Comparison of ENCODE assay signal across 32 cellular contexts in the genomic region with DNA sequence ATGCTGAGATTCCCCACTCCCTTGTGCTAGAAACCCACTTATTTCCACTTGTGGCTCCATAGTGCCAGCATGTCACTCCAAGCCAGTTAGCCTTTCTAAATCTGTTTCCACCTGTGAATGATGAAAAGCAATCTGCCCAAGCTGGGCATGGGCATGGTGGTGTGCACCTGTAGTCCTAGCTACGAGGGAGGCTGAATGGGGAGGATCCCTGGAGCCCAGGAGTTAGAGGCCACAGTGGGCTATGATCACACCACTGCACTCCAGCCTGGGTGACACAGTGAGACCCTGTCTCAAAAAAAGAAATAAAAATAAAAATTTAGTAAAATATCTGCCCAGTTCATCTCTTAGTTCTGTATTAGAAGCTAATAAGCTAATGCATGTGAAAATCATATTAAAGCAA. TPM values are rescaled to one million over a fixed set of nuclear protein-coding genes. Genes with fewer than 3 reads are reported as not detected.
DNase-seq lines count a peak whose midpoint lies in the region; ATAC-seq, FAIRE-seq and TF ChIP-seq lines count a peak whose summit lies in the region.
"Had no signal": no experiment of that assay in that cellular context is flagged by ENCODE, and none has a peak within 500 bp of the region (broad histone marks: within the 10 kb centered on the region; RNA-seq: fewer than 3 reads in every experiment).

No MANE protein-coding gene starts in this region.

- H4K8ac ChIP-seq in H1 (ENCODE audit: extremely low read depth, insufficient read depth, low read length), result no peak overlapping the region

- H3K14ac ChIP-seq in H1 (ENCODE audit: insufficient read length), result no peak overlapping the region

- H3K36me3 Mint-ChIP-seq in T-helper 17 cell (ENCODE audit: low read depth), result no peaks in the 10 kb centered on the region
- H3K36me3 Mint-ChIP-seq: CD14-positive monocyte; CD4-positive, alpha-beta memory T cell; CD4-positive, CD25-positive, alpha-beta regulatory T cell; CD8-positive, alpha-beta memory T cell had no signal

- H3K4me1 Mint-ChIP-seq in T-helper 17 cell, result no peaks in the 10 kb centered on the region
- H3K4me1 Mint-ChIP-seq: CD14-positive monocyte; CD4-positive, alpha-beta memory T cell; CD8-positive, alpha-beta memory T cell had no signal

- no peak overlapping the region; the same call in 1 of the 2 replicates for H2BK20ac ChIP-seq in H1 (ENCODE audit: low read length)

- 46% methylated on average over 1 of the region's 1 CpG for WGBS in HepG2 (ENCODE audit: low lambda C conversion rate)
- WGBS in right lobe of liver (ENCODE audit: insufficient coverage, low coverage, low lambda C conversion rate, missing lambda C conversion rate), result 100% methylated on average over 1 of the region's 1 CpG
- WGBS in H1 (ENCODE audit: extremely low coverage in 1 of 2, insufficient coverage in 1 of 2, insufficient read length in 1 of 2, insufficient replicate concordance in 2 of 2, low coverage in 1 of 2, low lambda C conversion rate in 2 of 2, missing lambda C conversion rate in 1 of 2), 2 experiments, result 81% methylated on average over 1 of the region's 1 CpG; no CpG with 5 or more reads in 1 of the 2 experiments
- WGBS in pancreas, 2 donors, result 43 to 45% methylated on average over 1 of the region's 1 CpG
- WGBS in ovary, 3 donors, result 60 to 86% (median 61%) methylated on average over 1 of the region's 1 CpG
- 47 to 85% (median 71%) methylated on average over 1 of the region's 1 CpG for WGBS in spleen, 5 donors

- H4K20me1 ChIP-seq in HepG2 (ENCODE audit: insufficient read depth, low read length) (no peaks in the 10 kb centered on the region), H1 (replicated peaks in 1 of 2; ENCODE audit: control insufficient read depth in 1 of 2, insufficient read depth in 2 of 2, low read length in 2 of 2) (peaks cover 3 to 13% of the 10 kb centered on the region in 2 experiments)
- H4K20me1 ChIP-seq: BLaER1 had no signal

- H2BK12ac ChIP-seq in H1 (ENCODE audit: low read depth, low read length), result 0 out of 2 replicates have a peak overlapping the region, but pooled peaks have one; percentile 11

- H3K27ac Mint-ChIP-seq in T-helper 17 cell, result no peak overlapping the region
- H3K27ac Mint-ChIP-seq: CD14-positive monocyte; CD4-positive, alpha-beta memory T cell; CD4-positive, CD25-positive, alpha-beta regulatory T cell had no signal

- H3K79me1 ChIP-seq in H1 (ENCODE audit: low read depth, low read length), result no peaks in the 10 kb centered on the region

- H3K4me1 ChIP-seq in HepG2 (ENCODE audit: insufficient read depth, low read length) (peaks cover 53% of the 10 kb centered on the region), right lobe of liver (peaks cover 0 to 9% (median 0%) of the 10 kb centered on the region in 4 donors), H1 (replicated peaks in 1 of 4; ENCODE audit: control insufficient read depth in 3 of 4, insufficient read depth in 4 of 4, low read length in 3 of 4) (peaks cover 0 to 17% (median 8%) of the 10 kb centered on the region in 4 experiments), pancreas (peaks cover 5 to 18% (median 17%) of the 10 kb centered on the region in 3 donors), ovary (ENCODE audit: insufficient read depth) (no peaks in the 10 kb centered on the region), spleen (peaks cover 0 to 16% (median 6%) of the 10 kb centered on the region in 6 donors)
- H3K4me1 ChIP-seq: BE2C, BLaER1 had no signal

- H3K36me3 ChIP-seq in HepG2 (replicated peaks in 1 of 2; ENCODE audit: control insufficient read depth in 1 of 2, insufficient read depth in 2 of 2, low read length in 2 of 2), result no peaks in the 10 kb centered on the region
- no peaks in the 10 kb centered on the region for H3K36me3 ChIP-seq in right lobe of liver
- H3K36me3 ChIP-seq in H1 (ENCODE audit: control insufficient read depth in 2 of 4, insufficient read depth in 4 of 4, low read length in 3 of 4), result no peaks in the 10 kb centered on the region
- H3K36me3 ChIP-seq in pancreas, result no peaks in the 10 kb centered on the region
- no peaks in the 10 kb centered on the region for H3K36me3 ChIP-seq in ovary
- H3K36me3 ChIP-seq in spleen, result no peaks in the 10 kb centered on the region
- H3K36me3 ChIP-seq: BE2C, BLaER1 had no signal

- H3K4me2 ChIP-seq in HepG2 (ENCODE audit: low read depth, low read length), result peak overlapping the region; percentile 78
- peak overlapping the region; percentile 18 to 33; a peak in 1 of 4 replicates for H3K4me2 ChIP-seq in H1 (ENCODE audit: insufficient read depth in 1 of 2, low read depth in 2 of 2, low read length in 2 of 2)
- H3K4me2 ChIP-seq: BLaER1 had no signal

- peaks cover 5 to 29% of the 10 kb centered on the region in 2 experiments for H3K27me3 ChIP-seq in HepG2 (ENCODE audit: control insufficient read depth in 1 of 2, insufficient read depth in 2 of 2, low read length in 2 of 2)
- peaks cover 0 to 3% of the 10 kb centered on the region in 2 donors for H3K27me3 ChIP-seq in right lobe of liver
- H3K27me3 ChIP-seq in H1 (replicated peaks in 1 of 4; ENCODE audit: control insufficient read depth in 3 of 4, extremely low read depth in 1 of 4, insufficient read depth in 3 of 4, low read length in 3 of 4), result peaks cover 49 to 82% (median 73%) of the 10 kb centered on the region in 4 experiments
- H3K27me3 ChIP-seq in pancreas, result no peaks in the 10 kb centered on the region
- H3K27me3 ChIP-seq in ovary, result no peaks in the 10 kb centered on the region
- peaks cover 0 to 97% (median 25%) of the 10 kb centered on the region in 7 donors for H3K27me3 ChIP-seq in spleen (replicated peaks in 1 of 7)
- H3K27me3 ChIP-seq: BLaER1 had no signal

- peak overlapping the region; percentile 25 for H3K4me3 Mint-ChIP-seq in T-helper 17 cell
- H3K4me3 Mint-ChIP-seq: CD14-positive monocyte; CD4-positive, alpha-beta memory T cell; CD8-positive, alpha-beta memory T cell had no signal

- TF ChIP-seq RAD21 in HepG2 (CRISPR knock-in tag; IDR thresholded peaks at IDR 0.05) (no peak), H1 (IDR thresholded peaks at IDR 0.05 in 1 of 2, conservative IDR thresholded peaks at IDR 0.05 in 1 of 2; ENCODE audit: low read depth in 2 of 2, low read length in 2 of 2) (no peak)

- no peak overlapping the region for H3K23ac ChIP-seq in H1 (ENCODE audit: insufficient read length)

- no peaks in the 10 kb centered on the region for H3K9me3 ChIP-seq in HepG2 (ENCODE audit: low read length)
- H3K9me3 ChIP-seq in right lobe of liver, result no peaks in the 10 kb centered on the region
- no peaks in the 10 kb centered on the region for H3K9me3 ChIP-seq in T-helper 17 cell (ENCODE audit: control insufficient read depth, low read length, poor library complexity, severe bottlenecking)
- no peaks in the 10 kb centered on the region for H3K9me3 ChIP-seq in H1 (ENCODE audit: insufficient read depth in 2 of 2, low read depth in 1 of 2, low read length in 1 of 2)
- H3K9me3 ChIP-seq in pancreas, result no peaks in the 10 kb centered on the region
- no peaks in the 10 kb centered on the region for H3K9me3 ChIP-seq in ovary
- H3K9me3 ChIP-seq in spleen, result no peaks in the 10 kb centered on the region
- H3K9me3 ChIP-seq: BE2C had no signal

- no peak overlapping the region for H2BK15ac ChIP-seq in H1 (ENCODE audit: low read length)

- peak overlapping the region in 1 of 3 experiments; percentile 54; a peak in 2 of 6 replicates for H3K4me3 ChIP-seq in HepG2 (replicated peaks in 1 of 3; ENCODE audit: insufficient read depth in 1 of 3, low read depth in 2 of 3, low read length in 3 of 3)
- no peak overlapping the region for H3K4me3 ChIP-seq in right lobe of liver
- no peak overlapping the region for H3K4me3 ChIP-seq in H1 (ENCODE audit: extremely low read depth in 1 of 4, insufficient read depth in 2 of 4, low read depth in 3 of 4, low read length in 4 of 4)
- no peak overlapping the region for H3K4me3 ChIP-seq in pancreas
- no peak overlapping the region for H3K4me3 ChIP-seq in ovary
- H3K4me3 ChIP-seq in spleen, result no peak overlapping the region
- H3K4me3 ChIP-seq: BLaER1, GM12878 had no signal

- H3K4ac ChIP-seq in H1 (replicated peaks; ENCODE audit: insufficient read length, low read depth, low read length), result no peak overlapping the region

- peak overlapping the region; percentile 75 for H3K27ac ChIP-seq in HepG2 (ENCODE audit: extremely low read length, insufficient read depth, low read length)
- no peak overlapping the region for H3K27ac ChIP-seq in right lobe of liver
- no peak overlapping the region for H3K27ac ChIP-seq in H1 (ENCODE audit: low read depth, low read length)
- peak overlapping the region; percentile 31 to 95 (median 68) for H3K27ac ChIP-seq in pancreas
- H3K27ac ChIP-seq in ovary, result no peak overlapping the region
- no peak overlapping the region for H3K27ac ChIP-seq in spleen
- H3K27ac ChIP-seq: BLaER1 had no signal

- H3K56ac ChIP-seq in H1 (replicated peaks; ENCODE audit: insufficient read length, low read depth, low read length), result no peak overlapping the region

- TF ChIP-seq POLR2A in HepG2 (IDR thresholded peaks at IDR 0.05; ENCODE audit: insufficient read depth in 1 of 2, low read depth in 2 of 2, low read length in 2 of 2), result no peak
- TF ChIP-seq POLR2A in right lobe of liver (IDR thresholded peaks at IDR 0.05), result no peak
- TF ChIP-seq POLR2A in H1 (IDR thresholded peaks at IDR 0.05; ENCODE audit: control extremely low read depth in 1 of 2, low read depth in 2 of 2, low read length in 2 of 2), result no peak
- TF ChIP-seq POLR2A in ovary (IDR thresholded peaks at IDR 0.05), result no peak
- TF ChIP-seq POLR2A in spleen (IDR thresholded peaks at IDR 0.05), result no peak

- FAIRE-seq in HepG2 (lab: Jason Lieb, UNC) (no peak), H1 (lab: Jason Lieb, UNC) (no peak), pancreas (lab: Jason Lieb, UNC) (no peak)
- FAIRE-seq: A204.1, GM12878, GM12892, GM18507 had no signal

- no peak overlapping the region for H2BK5ac ChIP-seq in H1 (ENCODE audit: low read depth, low read length)

- H2AK5ac ChIP-seq in H1 (ENCODE audit: low read depth, low read length), result no peak overlapping the region

- H2BK120ac ChIP-seq in H1 (replicated peaks; ENCODE audit: low read depth, low read length), result no peak overlapping the region

- intact Hi-C loops in HepG2 (cut with micrococcal nuclease; ENCODE audit: unreplicated experiment), result no loop called here
- intact Hi-C loops in right lobe of liver (cut with DNase I), result no loop called here
- intact Hi-C loops in pancreas (cut with DNase I), result no loop called here
- intact Hi-C loops in ovary (cut with DNase I), result no loop called here
- intact Hi-C loops in spleen (cut with DNase I; ENCODE audit: low total_unique reads), result no loop called here

- POLR2A ChIA-PET in HepG2 (lab: Yijun Ruan, JAX) (interaction anchor here (0.6 to 1.3 kb wide), 4 partner anchors 14 to 1021 kb away, joined by 3 to 6 read pairs (median 3); no protein-coding TSS in a partner anchor), H1 (lab: Charles Lee; ENCODE audit: partially characterized antibody) (interaction anchor here (0.9 kb wide), 1 partner anchor 12 kb away, joined by 3 read pairs; no protein-coding TSS in a partner anchor)

- TF ChIP-seq EP300 in HepG2 (IDR thresholded peaks at IDR 0.05; ENCODE audit: low read depth in 2 of 2, low read length in 2 of 2) (no peak), HepG2 (CRISPR knock-in tag; IDR thresholded peaks at IDR 0.05; ENCODE audit: borderline replicate concordance) (no peak), H1 (IDR thresholded peaks at IDR 0.05; ENCODE audit: borderline replicate concordance in 1 of 2, low read depth in 2 of 2, low read length in 2 of 2) (no peak), ovary (IDR thresholded peaks at IDR 0.05) (no peak)

- ATAC-seq in HepG2 (no peak), right lobe of liver (no peak), T-helper 17 cell (no peak), pancreas (peak in 2 of 4 donors; percentile 0 to 1)
- ATAC-seq: GM12878 had no signal

- in situ Hi-C loops in HepG2 (cut with HindIII; ENCODE audit: extremely low pct_ligation_motif_present, low pct_unique_long_range_greater_than_20kb), result no loop called here

- H3K79me2 ChIP-seq in HepG2 (ENCODE audit: insufficient read depth, low read length) (no peaks in the 10 kb centered on the region), H1 (ENCODE audit: control insufficient read depth in 1 of 2, insufficient read depth in 2 of 2, low read length in 2 of 2) (no peaks in the 10 kb centered on the region)

- DNase-seq in HepG2 (ENCODE audit: low spot score), result no peak
- no peak for DNase-seq in right lobe of liver
- DNase-seq in T-helper 17 cell, result no peak
- DNase-seq in H1 (ENCODE audit: low read depth in 1 of 2, low spot score in 2 of 2), result no peak
- no peak for DNase-seq in pancreas
- no peak for DNase-seq in ovary
- DNase-seq in activated CD4-positive, alpha-beta T cell treated with anti-CD3 and anti-CD28 coated beads, Interleukin-2, amount 50 U/mL, for 4 hours, result no peak
- no peak for DNase-seq in spleen
- DNase-seq: 8988T; ACHN; BE2C; C1 segment of cervical spinal cord; CD4-positive, alpha-beta memory T cell; CD4-positive, CD25-positive, alpha-beta regulatory T cell; CD8-positive, alpha-beta memory T cell; COR-L47; DMS 273 treated with DMSO at 0.1 percent for 48 hours; DMS153; DMS79; DND-41; EL; GDM1 had no signal

- H4K91ac ChIP-seq in H1 (replicated peaks; ENCODE audit: insufficient read length, low read length), result no peak overlapping the region

- H3K27me3 Mint-ChIP-seq in T-helper 17 cell, result peaks cover 64% of the 10 kb centered on the region

- H4K5ac ChIP-seq in H1 (ENCODE audit: insufficient read length, low read depth, low read length), result no peak overlapping the region

- TF ChIP-seq CTCF in HepG2 (CRISPR knock-in tag; IDR thresholded peaks at IDR 0.05), result no peak
- TF ChIP-seq CTCF in right lobe of liver (IDR thresholded peaks at IDR 0.05), result no peak
- no peak for TF ChIP-seq CTCF in H1 (IDR thresholded peaks at IDR 0.05; ENCODE audit: control extremely low read depth in 1 of 3, insufficient read depth in 1 of 3, low read depth in 1 of 3, low read length in 3 of 3)
- TF ChIP-seq CTCF in pancreas (IDR thresholded peaks at IDR 0.05), result no peak
- no peak for TF ChIP-seq CTCF in ovary (IDR thresholded peaks at IDR 0.05)
- no peak for TF ChIP-seq CTCF in spleen (IDR thresholded peaks at IDR 0.05 in 8 of 11, conservative IDR thresholded peaks at IDR 0.05 in 3 of 11)

- H2AFZ ChIP-seq in HepG2 (ENCODE audit: low read length) (no peak overlapping the region), H1 (ENCODE audit: low read length) (no peak overlapping the region)

- no TSS peak for BruUV-seq in HepG2 (replicated peaks; lab: Mats Ljungman, UMichigan)

- CTCF ChIA-PET in HepG2 (lab: Yijun Ruan, JAX; ENCODE audit: low intra/inter-chr PET ratio, low total read pairs), result no interaction called here
- CTCF ChIA-PET in H1 (lab: Charles Lee; ENCODE audit: partially characterized antibody), result interaction anchor here (0.6 to 3.2 kb wide), 10 partner anchors 9 to 107 kb away, joined by 3 to 11 read pairs (median 5); no protein-coding TSS in a partner anchor

- no peaks in the 10 kb centered on the region; the same call in 1 of the 2 replicates for H3K23me2 ChIP-seq in H1 (ENCODE audit: low read depth, low read length)

- H3K9ac ChIP-seq in HepG2 (ENCODE audit: insufficient read depth, low read depth, low read length) (peak overlapping the region; percentile 59), H1 (replicated peaks in 1 of 4; ENCODE audit: extremely low read depth in 1 of 4, low read depth in 3 of 4, low read length in 3 of 4) (no peak overlapping the region)
- H3K9ac ChIP-seq: BLaER1 had no signal

- no peak overlapping the region for H3K18ac ChIP-seq in H1 (ENCODE audit: extremely low read depth, low read length)

RNA-seq across cellular contexts. Expression of gene PTF1A, which starts 5.0 kb away (rescaled TPM):
- total RNA-seq in HepG2 (2016; rRNA removed; fragmentation: Illumina TruSeq; extraction: Trizol), result not detected in 2 replicates
- total RNA-seq in HepG2 (2016; cell fraction: cytosol; rRNA removed; fragmentation: Illumina TruSeq; extraction: Trizol; ENCODE audit: low read depth), result not detected in 2 replicates
- total RNA-seq in HepG2 (2016; cell fraction: insoluble cytoplasmic fraction; rRNA removed; fragmentation: Illumina TruSeq; extraction: Trizol), result not detected in 2 replicates
- not detected in 2 replicates for total RNA-seq in HepG2 (2016; cell fraction: membrane; rRNA removed; fragmentation: Illumina TruSeq; extraction: Trizol)
- not detected in 2 replicates for total RNA-seq in HepG2 (2016; cell fraction: nucleus; rRNA removed; fragmentation: Illumina TruSeq; extraction: Trizol)
- polyA plus RNA-seq in HepG2 (2011; rRNA removed), result not detected in 2 replicates
- not detected in 2 replicates for polyA plus RNA-seq in HepG2 (2011; cell fraction: cytosol; rRNA removed)
- polyA plus RNA-seq in HepG2 (2011; cell fraction: nucleus; rRNA removed), result not detected in 2 replicates
- not detected in 2 replicates for polyA plus RNA-seq in HepG2 (2012)
- polyA plus RNA-seq in HepG2 (2016; cell fraction: cytosol; fragmentation: Illumina TruSeq; extraction: Trizol; ENCODE audit: low read depth), result not detected in 2 replicates
- polyA plus RNA-seq in HepG2 (2016; cell fraction: insoluble cytoplasmic fraction; fragmentation: Illumina TruSeq; extraction: Trizol; ENCODE audit: low read depth), result not detected in 2 replicates
- polyA plus RNA-seq in HepG2 (2016; cell fraction: membrane; fragmentation: Illumina TruSeq; extraction: Trizol; ENCODE audit: low read depth), result not detected in 2 replicates
- not detected in 2 replicates for polyA plus RNA-seq in HepG2 (2016; cell fraction: nucleus; fragmentation: Illumina TruSeq; extraction: Trizol; ENCODE audit: insufficient read depth, low read depth)
- polyA minus RNA-seq in HepG2 (2011; rRNA and poly(A)+ RNA removed; ENCODE audit: low replicate concordance), result not detected in 2 replicates
- not detected in 2 replicates for polyA minus RNA-seq in HepG2 (2011; cell fraction: cytosol; rRNA and poly(A)+ RNA removed)
- polyA minus RNA-seq in HepG2 (2011; cell fraction: nucleus; rRNA and poly(A)+ RNA removed), result not detected in 2 replicates
- not detected for total RNA-seq in right lobe of liver
- total RNA-seq in T-helper 17 cell, result not detected
- not detected in 2 replicates for total RNA-seq in H1 (2021; fragmentation: NEBNext Ultra II Directional; extraction: Animal tissue kit (Norgen Biotek cat#: 25700))
- polyA plus RNA-seq in H1 (2011; rRNA removed), result not detected in 2 replicates
- polyA plus RNA-seq in H1 (2011; cell fraction: cytosol; rRNA removed), result not detected
- not detected for polyA plus RNA-seq in H1 (2011; cell fraction: nucleus; rRNA removed)
- polyA plus RNA-seq in H1 (2012, experiment 1 of 2), result not detected in 4 replicates
- polyA plus RNA-seq in H1 (2012, experiment 2 of 2), result not detected
- polyA plus RNA-seq in H1 (2013, experiment 1 of 2), result not detected
- polyA plus RNA-seq in H1 (2013, experiment 2 of 2), result not detected
- not detected in 2 replicates for polyA minus RNA-seq in H1 (2011; rRNA and poly(A)+ RNA removed)
- not detected for polyA minus RNA-seq in H1 (2011; cell fraction: cytosol; rRNA and poly(A)+ RNA removed)
- not detected for polyA minus RNA-seq in H1 (2011; cell fraction: nucleus; rRNA and poly(A)+ RNA removed)
- 10 to 100 TPM; 29.4 to 70.8 (median 52.0) TPM for total RNA-seq in pancreas
- polyA plus RNA-seq in pancreas, result 10 to 100 TPM; 16.8 to 20.5 TPM
- total RNA-seq in ovary, result not detected
- polyA plus RNA-seq in ovary, result not detected
- total RNA-seq in spleen, result not detected
- polyA plus RNA-seq in spleen, result not detected
- total RNA-seq: A673; CD4-positive, alpha-beta memory T cell; CD4-positive, CD25-positive, alpha-beta regulatory T cell; CD8-positive, alpha-beta memory T cell; Daoy; G401; GM12878 had no signal
- polyA plus RNA-seq: AG04450; CD14-positive monocyte; CD4-positive, alpha-beta memory T cell; CD4-positive, CD25-positive, alpha-beta regulatory T cell; CD8-positive, alpha-beta memory T cell; GM12878 had no signal

Comparison
In these comparisons a context has a peak if more than half of its experiments do, and no peak if none do; other contexts are left out.
1. H3K27ac ChIP-seq: peak in HepG2 (single experiment) and pancreas (4 of 4); none in right lobe of liver (0 of 3), H1 (single experiment), ovary (0 of 2) and spleen (0 of 8).
2. RNA of gene PTF1A, which starts 5.0 kb away (total RNA-seq): 29.4 to 70.8 TPM in pancreas; not detected in ovary, not detected in HepG2, not detected in right lobe of liver, not detected in T-helper 17 cell, not detected in H1 and not detected in spleen; every median in the first group is over 10 times any median in the second.